Comparison of ENCODE assay signal across 1 cellular context in genomic region chr6:116762235-116762634, GRCh38.
TF ChIP-seq lines count a peak whose summit lies in the region.

No MANE protein-coding gene starts in this region.

TF ChIP-seq in GM23338, 12 proteins besides CTCF, POLR2A, EP300 and RAD21 (continued from another document):
- TF ChIP-seq REST (IDR thresholded peaks at IDR 0.05; ENCODE audit: unreplicated experiment) (no peak), ZNF331 (CRISPR knock-in tag; IDR thresholded peaks at IDR 0.05; ENCODE audit: low read depth) (no peak), EZH2phosphoT487 (IDR thresholded peaks at IDR 0.05; ENCODE audit: unreplicated experiment) (no peak), NANOG (IDR thresholded peaks at IDR 0.05; ENCODE audit: borderline replicate concordance) (no peak), STAT1 (IDR thresholded peaks at IDR 0.05; ENCODE audit: unreplicated experiment) (no peak), CREB1 (CRISPR knock-in tag; IDR thresholded peaks at IDR 0.05; ENCODE audit: low read depth) (no peak), ZNF114 (CRISPR knock-in tag; IDR thresholded peaks at IDR 0.05) (no peak), POLR2AphosphoS5 (IDR thresholded peaks at IDR 0.05; ENCODE audit: low read depth) (no peak), EZH2 (IDR thresholded peaks at IDR 0.05; ENCODE audit: low read depth, unreplicated experiment) (no peak), ETS1 (IDR thresholded peaks at IDR 0.05) (no peak), JUNB (IDR thresholded peaks at IDR 0.05; ENCODE audit: unreplicated experiment) (no peak)
